1 cellular context compared by ENCODE assay signal in the genomic region with DNA sequence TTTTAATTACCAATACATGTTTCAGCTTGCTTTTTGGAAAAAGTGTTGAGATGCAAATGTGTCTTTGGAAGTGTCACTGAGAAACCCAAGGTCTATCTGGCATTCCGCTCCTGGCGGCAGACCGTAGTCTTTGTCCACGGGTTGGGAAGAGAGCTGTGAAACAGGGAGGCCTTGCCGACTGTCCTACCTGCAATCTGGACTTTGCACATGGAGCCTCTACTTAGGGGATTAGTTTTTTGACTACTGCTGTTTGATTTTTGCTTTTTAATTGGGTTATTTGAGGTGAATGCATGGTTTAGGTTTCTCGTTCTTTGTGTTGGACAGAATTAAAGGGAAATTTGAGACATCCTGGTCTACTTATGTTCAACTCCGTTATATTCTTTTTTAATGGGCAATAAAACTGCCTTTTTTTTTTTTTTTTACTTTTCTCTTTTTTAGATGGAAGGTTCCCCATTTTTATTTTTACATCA.
TF ChIP-seq lines count a peak whose summit lies in the region.

No MANE protein-coding gene starts in this region.

TF ChIP-seq in HepG2, 621 proteins besides CTCF, POLR2A, EP300 and RAD21 (continued from another document):
- peak; percentile 39 for TF ChIP-seq FOXP4 (CRISPR knock-in tag; IDR thresholded peaks at IDR 0.05)
- no peak for TF ChIP-seq ZNF569 (CRISPR knock-in tag; IDR thresholded peaks at IDR 0.05; ENCODE audit: borderline replicate concordance)
- no peak for TF ChIP-seq ZNF503 (CRISPR knock-in tag; IDR thresholded peaks at IDR 0.05)
- no peak for TF ChIP-seq ZKSCAN1 (IDR thresholded peaks at IDR 0.05; ENCODE audit: low read length)
- TF ChIP-seq ZNF367 (CRISPR knock-in tag; IDR thresholded peaks at IDR 0.05; ENCODE audit: borderline replicate concordance) = no peak
- TF ChIP-seq ZBTB20 (CRISPR knock-in tag; IDR thresholded peaks at IDR 0.05; ENCODE audit: borderline replicate concordance, low read depth) = no peak
- TF ChIP-seq SALL1 (CRISPR knock-in tag; IDR thresholded peaks at IDR 0.05) = peak; percentile 86
- TF ChIP-seq ZBTB7B (CRISPR knock-in tag; IDR thresholded peaks at IDR 0.05) = peak; percentile 47; the same call in 1 of the 2 replicates
- TF ChIP-seq CHCHD3 (CRISPR knock-in tag; IDR thresholded peaks at IDR 0.05) = no peak
- no peak for TF ChIP-seq ZNF691 (CRISPR knock-in tag; IDR thresholded peaks at IDR 0.05; ENCODE audit: borderline replicate concordance, low read depth)
- TF ChIP-seq HHEX (CRISPR knock-in tag; IDR thresholded peaks at IDR 0.05) = no peak
- peak; percentile 43; the same call in 1 of the 2 replicates for TF ChIP-seq ZFY (CRISPR knock-in tag; IDR thresholded peaks at IDR 0.05)
- no peak for TF ChIP-seq ZNF460 (CRISPR knock-in tag; IDR thresholded peaks at IDR 0.05; ENCODE audit: borderline replicate concordance)
- no peak for TF ChIP-seq ZKSCAN5 (CRISPR knock-in tag; IDR thresholded peaks at IDR 0.05)
- TF ChIP-seq FOSL1 (CRISPR knock-in tag; IDR thresholded peaks at IDR 0.05; ENCODE audit: borderline replicate concordance) = no peak
- no peak for TF ChIP-seq E2F5 (CRISPR knock-in tag; conservative IDR thresholded peaks at IDR 0.05)
- TF ChIP-seq EZH2 (conservative IDR thresholded peaks at IDR 0.05; ENCODE audit: low read depth, low read length) = no peak
- peak; percentile 65 for TF ChIP-seq ZEB1 (IDR thresholded peaks at IDR 0.05; ENCODE audit: insufficient replicate concordance, low read depth)
- TF ChIP-seq HNRNPUL1 (IDR thresholded peaks at IDR 0.05; ENCODE audit: low read depth, low read length) = no peak
- TF ChIP-seq ZSCAN22 (CRISPR knock-in tag; IDR thresholded peaks at IDR 0.05) = no peak
- no peak for TF ChIP-seq ZNF589 (CRISPR knock-in tag; conservative IDR thresholded peaks at IDR 0.05)
- no peak for TF ChIP-seq ZNF484 (CRISPR knock-in tag; IDR thresholded peaks at IDR 0.05; ENCODE audit: borderline replicate concordance, low read depth)
- no peak for TF ChIP-seq ZNF773 (CRISPR knock-in tag; IDR thresholded peaks at IDR 0.05; ENCODE audit: borderline replicate concordance)
TF ChIP-seq in HepG2: peak in this region for 86.
